ENCODE assay signal across 1 cellular context in the genomic region with DNA sequence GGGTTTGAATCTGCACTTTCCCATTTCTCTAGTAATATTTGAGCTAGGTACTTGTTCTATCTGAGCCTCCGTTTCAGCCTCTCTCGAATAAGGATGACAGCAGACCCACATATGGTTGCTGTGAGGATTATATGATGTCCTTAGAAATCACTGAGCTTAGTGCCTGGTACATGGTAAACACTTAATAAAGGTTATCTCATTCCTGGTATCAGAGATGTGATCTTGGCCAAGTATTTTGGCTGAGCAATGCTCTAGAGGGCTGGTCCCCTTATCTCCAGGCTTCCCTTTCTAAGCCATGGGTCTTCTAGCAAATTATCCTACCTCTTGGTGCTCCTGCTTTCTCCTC.
TF ChIP-seq lines count a peak whose summit lies in the region.

No MANE protein-coding gene starts in this region.

TF ChIP-seq in HCT116, 20 proteins besides CTCF, POLR2A, EP300 and RAD21 (continued from another document):
- TF ChIP-seq, protein P1, sequence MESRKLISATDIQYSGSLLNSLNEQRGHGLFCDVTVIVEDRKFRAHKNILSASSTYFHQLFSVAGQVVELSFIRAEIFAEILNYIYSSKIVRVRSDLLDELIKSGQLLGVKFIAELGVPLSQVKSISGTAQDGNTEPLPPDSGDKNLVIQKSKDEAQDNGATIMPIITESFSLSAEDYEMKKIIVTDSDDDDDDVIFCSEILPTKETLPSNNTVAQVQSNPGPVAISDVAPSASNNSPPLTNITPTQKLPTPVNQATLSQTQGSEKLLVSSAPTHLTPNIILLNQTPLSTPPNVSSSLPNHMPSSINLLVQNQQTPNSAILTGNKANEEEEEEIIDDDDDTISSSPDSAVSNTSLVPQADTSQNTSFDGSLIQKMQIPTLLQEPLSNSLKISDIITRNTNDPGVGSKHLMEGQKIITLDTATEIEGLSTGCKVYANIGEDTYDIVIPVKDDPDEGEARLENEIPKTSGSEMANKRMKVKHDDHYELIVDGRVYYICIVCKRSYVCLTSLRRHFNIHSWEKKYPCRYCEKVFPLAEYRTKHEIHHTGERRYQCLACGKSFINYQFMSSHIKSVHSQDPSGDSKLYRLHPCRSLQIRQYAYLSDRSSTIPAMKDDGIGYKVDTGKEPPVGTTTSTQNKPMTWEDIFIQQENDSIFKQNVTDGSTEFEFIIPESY (IDR thresholded peaks at IDR 0.05; ENCODE audit: extremely low read depth, insufficient replicate concordance, low read length) = no peak
- TF ChIP-seq SP1 (IDR thresholded peaks at IDR 0.05; ENCODE audit: low read depth) = no peak
- TF ChIP-seq SRF (IDR thresholded peaks at IDR 0.05; ENCODE audit: low read depth) = no peak
- no peak for TF ChIP-seq EZH2phosphoT487 (IDR thresholded peaks at IDR 0.05; ENCODE audit: borderline replicate concordance)
- TF ChIP-seq JUND (IDR thresholded peaks at IDR 0.05) = no peak
- no peak for TF ChIP-seq EGR1 (IDR thresholded peaks at IDR 0.05; ENCODE audit: low read depth)
- no peak for TF ChIP-seq CBX3 (IDR thresholded peaks at IDR 0.05; ENCODE audit: low read depth)
- TF ChIP-seq, protein P2, sequence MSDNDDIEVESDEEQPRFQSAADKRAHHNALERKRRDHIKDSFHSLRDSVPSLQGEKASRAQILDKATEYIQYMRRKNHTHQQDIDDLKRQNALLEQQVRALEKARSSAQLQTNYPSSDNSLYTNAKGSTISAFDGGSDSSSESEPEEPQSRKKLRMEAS (IDR thresholded peaks at IDR 0.05) = no peak
- no peak for TF ChIP-seq SIN3A (IDR thresholded peaks at IDR 0.05; ENCODE audit: low read depth)
